In genomic region chr10:107474650-107475049, GRCh38 we compare ENCODE assay signal across 17 cellular contexts.
"Had no signal": no experiment of that assay in that cellular context is flagged by ENCODE, and none has a peak within 500 bp of the region (broad histone marks: within the 10 kb centered on the region; RNA-seq: fewer than 3 reads in every experiment).

No MANE protein-coding gene starts in this region.

- H3K9me3 ChIP-seq: tibial artery had no signal

- H3K27ac ChIP-seq: foreskin keratinocyte, tibial artery had no signal

- H3K4me3 ChIP-seq: tibial artery had no signal

- DNase-seq: activated CD4-positive, alpha-beta T cell treated with anti-CD3 and anti-CD28 coated beads, Interleukin-2, amount 10 ng/mL, durations not matched to agents 7 days and 5 days; activated CD8-positive, alpha-beta memory T cell treated with anti-CD3 and anti-CD28 coated beads for 24 hours; activated naive CD4-positive, alpha-beta T cell treated with Interleukin-2 at 50 U/mL for 16 hours; activated naive CD8-positive, alpha-beta T cell treated with anti-CD3 and anti-CD28 coated beads, Interleukin-2, amount 50 U/mL, for 24 hours; aorta; cortex of kidney; effector CD8-positive, alpha-beta T cell; foreskin keratinocyte; kidney glomerular epithelial cell; mesendoderm; natural killer cell; posterior cingulate gyrus; retina; stimulated activated CD4-positive, alpha-beta T cell treated with anti-CD3 and anti-CD28 coated beads, Interleukin-2, amount 100 ng/mL, for 48 hours; stimulated activated naive CD4-positive, alpha-beta T cell; tibial artery had no signal

- H3K4me1 ChIP-seq: foreskin keratinocyte, tibial artery had no signal

- H3K36me3 ChIP-seq: tibial artery had no signal

- ATAC-seq: activated naive CD8-positive, alpha-beta T cell treated with anti-CD3 and anti-CD28 coated beads, Interleukin-2, amount 50 U/mL, for 24 hours; foreskin keratinocyte; natural killer cell had no signal

- FAIRE-seq: urothelium cell line had no signal

- H3K27me3 ChIP-seq: foreskin keratinocyte, tibial artery had no signal
